ENCODE assay signal across 8 cellular contexts in the genomic region with DNA sequence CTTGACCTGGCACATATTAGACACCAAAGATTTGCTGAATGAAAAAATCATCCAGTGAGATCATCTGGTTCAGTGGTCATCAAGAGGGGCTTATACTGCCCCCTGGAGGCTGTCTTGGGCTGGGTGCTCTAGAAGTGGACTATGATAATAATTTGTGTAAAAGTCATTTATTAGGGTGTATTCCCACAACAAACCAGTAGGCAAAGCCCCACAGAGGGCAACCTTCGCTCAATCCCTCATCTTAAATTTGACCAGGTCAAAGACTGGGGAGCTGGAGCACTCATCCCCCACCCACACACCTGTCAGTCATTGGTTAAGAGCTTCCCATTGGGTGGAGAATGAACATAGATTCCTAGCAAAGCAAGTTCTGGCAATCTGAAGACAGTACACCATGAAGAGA. TPM values are rescaled to one million over a fixed set of nuclear protein-coding genes. Genes with fewer than 3 reads are reported as not detected.
DNase-seq lines count a peak whose midpoint lies in the region; ATAC-seq and TF ChIP-seq lines count a peak whose summit lies in the region.

No MANE protein-coding gene starts in this region.

- no peaks in the 10 kb centered on the region for H3K79me2 ChIP-seq in Loucy (ENCODE audit: insufficient read depth, low read length)

- no peaks in the 10 kb centered on the region for H3K9me3 ChIP-seq in Loucy (ENCODE audit: insufficient read depth, low read depth, low read length)
- H3K9me3 ChIP-seq in neuronal stem cell (replicated peaks in 1 of 2; ENCODE audit: control insufficient read depth in 2 of 2, insufficient read depth in 1 of 2, low read depth in 1 of 2, low read length in 2 of 2): no peaks in the 10 kb centered on the region
- H3K9me3 ChIP-seq in uterus: no peaks in the 10 kb centered on the region

- H4K8ac ChIP-seq in neuronal stem cell (ENCODE audit: low read depth, low read length): no peak overlapping the region

- DNase-seq in activated CD8-positive, alpha-beta memory T cell treated with anti-CD3 and anti-CD28 coated beads for 24 hours: peak; percentile 55
- no peak for DNase-seq in activated CD8-positive, alpha-beta memory T cell treated with anti-CD3 and anti-CD28 coated beads, Interleukin-2, amount 50 U/mL, for 4 hours
- DNase-seq in choroid plexus epithelial cell (ENCODE audit: low read depth) (peak; percentile 74), neuronal stem cell (ENCODE audit: low spot score) (peak; percentile 33), uterus (no peak), GF-D8 (lab: John Stamatoyannopoulos, UW) (no peak)

- H3K79me1 ChIP-seq in neuronal stem cell (ENCODE audit: low read depth, low read length): no peaks in the 10 kb centered on the region

- no peak for ATAC-seq in GM19463 (IDR thresholded peaks at IDR 0.05; ENCODE audit: unreplicated experiment)

- TF ChIP-seq POLR2A in uterus (IDR thresholded peaks at IDR 0.05): no peak

- no peak overlapping the region for H3K18ac ChIP-seq in neuronal stem cell (ENCODE audit: low read length)

- no peak overlapping the region for H2BK5ac ChIP-seq in neuronal stem cell (ENCODE audit: low read length)

- no peaks in the 10 kb centered on the region for H4K20me1 ChIP-seq in Loucy (ENCODE audit: insufficient read depth, low read length, poor library complexity, severe bottlenecking)

- TF ChIP-seq CTCF in Loucy (conservative IDR thresholded peaks at IDR 0.05; ENCODE audit: low read length) (peak; percentile 92), choroid plexus epithelial cell (conservative IDR thresholded peaks at IDR 0.05; ENCODE audit: low read depth, low read length) (peak; percentile 84), uterus (IDR thresholded peaks at IDR 0.05) (peak in 1 of 4 experiments; percentile 24)

- H3K9ac ChIP-seq in Loucy (ENCODE audit: low read depth, low read length, poor library complexity, severe bottlenecking): no peak overlapping the region
- H3K9ac ChIP-seq in neuronal stem cell (ENCODE audit: low read depth, low read length, poor library complexity): no peak overlapping the region

- H3K4me1 ChIP-seq in Loucy (ENCODE audit: insufficient read depth, low read length, poor library complexity, severe bottlenecking) (no peaks in the 10 kb centered on the region), neuronal stem cell (ENCODE audit: control insufficient read depth in 2 of 2, insufficient read depth in 1 of 2, low read depth in 1 of 2, low read length in 2 of 2) (no peaks in the 10 kb centered on the region), uterus (no peaks in the 10 kb centered on the region)

- H2BK120ac ChIP-seq in neuronal stem cell (ENCODE audit: low read depth, low read length): no peak overlapping the region

- no peak overlapping the region for H4K91ac ChIP-seq in neuronal stem cell (ENCODE audit: low read depth, low read length, poor library complexity)

- H3K4me2 ChIP-seq in Loucy (ENCODE audit: low read depth, low read length, poor library complexity, severe bottlenecking) (no peak overlapping the region), neuronal stem cell (ENCODE audit: insufficient read depth, low read length, poor library complexity, severe bottlenecking) (no peak overlapping the region)

- H3K4ac ChIP-seq in neuronal stem cell (ENCODE audit: low read length): no peak overlapping the region

- no CpG with 5 or more reads among the region's 1 CpG for WGBS in neuronal stem cell (ENCODE audit: extremely low coverage in 2 of 2, insufficient read length in 2 of 2, insufficient replicate concordance in 1 of 2), 2 donors

- intact Hi-C loops in uterus (cut with DNase I; ENCODE audit: low total_unique reads): no loop called here

- no peak overlapping the region for H2BK15ac ChIP-seq in neuronal stem cell (ENCODE audit: low read length)

- H3K14ac ChIP-seq in neuronal stem cell (ENCODE audit: low read length): no peak overlapping the region

- H2AK5ac ChIP-seq in neuronal stem cell (ENCODE audit: low read depth, low read length): no peak overlapping the region

- H3K27ac ChIP-seq in neuronal stem cell (replicated peaks; ENCODE audit: low read length) (no peak overlapping the region), uterus (no peak overlapping the region)

- H2AFZ ChIP-seq in Loucy (ENCODE audit: low read length): no peak overlapping the region
- H2AFZ ChIP-seq in neuronal stem cell (ENCODE audit: low read length): no peak overlapping the region

- H3K4me3 ChIP-seq in Loucy (ENCODE audit: low read length, poor library complexity, severe bottlenecking) (no peak overlapping the region), choroid plexus epithelial cell (ENCODE audit: low read depth, low read length) (no peak overlapping the region), neuronal stem cell (ENCODE audit: low read length in 2 of 2) (no peak overlapping the region), uterus (no peak overlapping the region)

- no peaks in the 10 kb centered on the region for H3K9me2 ChIP-seq in Loucy (replicated peaks; ENCODE audit: low read depth, low read length)

- H2BK12ac ChIP-seq in neuronal stem cell (ENCODE audit: low read length): no peak overlapping the region

- H3K23ac ChIP-seq in neuronal stem cell (ENCODE audit: low read depth, low read length, poor library complexity): no peak overlapping the region

- no peaks in the 10 kb centered on the region for H3F3A ChIP-seq in Loucy (ENCODE audit: low read depth)

- H3K36me3 ChIP-seq in Loucy (ENCODE audit: insufficient read depth, low read length): no peaks in the 10 kb centered on the region
- H3K36me3 ChIP-seq in neuronal stem cell (replicated peaks in 1 of 2; ENCODE audit: control insufficient read depth in 2 of 2, insufficient read depth in 2 of 2, low read length in 2 of 2): no peaks in the 10 kb centered on the region
- no peaks in the 10 kb centered on the region for H3K36me3 ChIP-seq in uterus

- H3K27me3 ChIP-seq in Loucy (ENCODE audit: insufficient read depth, low read length, poor library complexity, severe bottlenecking) (no peaks in the 10 kb centered on the region), neuronal stem cell (ENCODE audit: control insufficient read depth in 3 of 3, insufficient read depth in 3 of 3, low read depth in 1 of 3, low read length in 3 of 3) (peaks cover 0 to 7% (median 0%) of the 10 kb centered on the region in 3 experiments), uterus (no peaks in the 10 kb centered on the region)

RNA-seq across cellular contexts. Expression of gene FICD, which starts 20.0 kb away (rescaled TPM):
- polyA plus RNA-seq in neuronal stem cell (2013, experiment 1 of 2): 3.9 TPM
- 3.6 TPM for polyA plus RNA-seq in neuronal stem cell (2013, experiment 2 of 2)
- total RNA-seq in uterus: 10 to 100 TPM in 1 of 4 donors, 1 to 10 TPM in 3; 3.5 to 11.5 (median 4.3) TPM

Comparison
In these comparisons a context has a peak if more than half of its experiments do, and no peak if none do; other contexts are left out.
1. DNase-seq: peak in activated CD8-positive, alpha-beta memory T cell treated with anti-CD3 and anti-CD28 coated beads for 24 hours (single experiment), choroid plexus epithelial cell (single experiment) and neuronal stem cell (single experiment); none in activated CD8-positive, alpha-beta memory T cell treated with anti-CD3 and anti-CD28 coated beads, Interleukin-2, amount 50 U/mL, for 4 hours (single experiment), uterus (0 of 2) and GF-D8 (single experiment).